Comparison of ENCODE assay signal across 8 cellular contexts in the genomic region with DNA sequence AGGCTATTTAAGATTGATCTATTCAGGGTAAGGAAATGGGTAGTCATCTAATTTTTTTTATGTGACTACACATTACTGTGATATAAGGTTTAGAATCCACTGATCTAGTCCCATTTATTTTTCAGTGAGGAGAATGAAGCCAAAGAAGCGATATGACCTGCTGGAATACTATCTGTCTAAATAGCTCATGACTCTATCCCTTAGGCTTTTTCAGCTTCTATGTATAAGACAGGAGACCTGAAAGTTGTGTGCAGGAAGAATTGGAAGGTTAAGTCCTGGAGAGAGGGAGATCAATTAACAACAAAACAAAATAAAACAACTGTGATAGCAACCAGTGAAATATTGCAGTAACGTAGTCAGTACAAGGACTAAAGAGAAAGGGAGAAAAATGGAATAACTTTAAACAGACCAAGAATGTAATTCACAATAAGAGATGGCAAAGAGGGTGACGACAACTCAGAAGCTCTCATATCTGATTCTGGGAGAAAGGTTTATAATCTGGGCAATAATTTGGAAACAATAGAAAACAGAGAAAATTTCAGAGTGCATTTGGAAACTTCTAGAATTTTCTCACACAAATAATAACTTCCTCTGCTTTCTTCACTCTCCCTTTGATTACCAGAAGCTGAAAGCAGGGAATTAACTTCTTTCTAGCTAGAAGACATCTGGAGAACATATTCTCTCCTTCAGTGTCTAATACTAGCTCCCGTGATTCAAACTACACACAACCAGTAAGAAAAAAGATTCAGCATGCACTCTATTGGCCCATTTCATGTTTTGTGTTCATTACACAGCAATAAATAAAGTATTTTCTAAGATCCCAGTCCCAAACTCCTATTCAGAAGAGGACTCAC. TPM values are rescaled to one million over a fixed set of nuclear protein-coding genes. Genes with fewer than 3 reads are reported as not detected.
DNase-seq lines count a peak whose midpoint lies in the region; ATAC-seq, FAIRE-seq and TF ChIP-seq lines count a peak whose summit lies in the region.

No MANE protein-coding gene starts in this region.

- H3K4me1 ChIP-seq in GM12878 (ENCODE audit: control insufficient read depth, insufficient read depth, low read length) = no peaks in the 10 kb centered on the region

- RAD21 ChIA-PET in GM12878 (lab: Charles Lee; ENCODE audit: unreplicated experiment) = no interaction called here

- H3K27ac Mint-ChIP-seq in natural killer cell = peak overlapping the region; percentile 83 to 84

- TF ChIP-seq RAD21 in GM12878 (IDR thresholded peaks at IDR 0.05; ENCODE audit: insufficient read depth, low read depth, low read length) = no peak

- 0 out of 2 replicates have a peak overlapping the region, but pooled peaks have one; percentile 3 for H3K4me3 ChIP-seq in GM12878

- H3K79me2 ChIP-seq in GM12878 (ENCODE audit: control insufficient read depth, insufficient read depth, low read length) = no peaks in the 10 kb centered on the region

- SMC1A ChIA-PET in GM12878 (lab: Charles Lee; ENCODE audit: uncharacterized antibody, unreplicated experiment) = interaction anchor here (1.6 kb wide), 1 partner anchor 13 kb away, joined by 3 read pairs; no protein-coding TSS in a partner anchor

- POLR2A ChIA-PET in GM12878 (lab: Charles Lee) = no interaction called here

- peak; percentile 38 for ATAC-seq in HG02678 (IDR thresholded peaks at IDR 0.05; ENCODE audit: unreplicated experiment)
- ATAC-seq in GM12878 = peak; percentile 15; the same call in 1 of the 3 replicates
- peak; percentile 43 to 60 (median 50) for ATAC-seq in natural killer cell
- no peak for ATAC-seq in GM21526 (IDR thresholded peaks at IDR 0.05; ENCODE audit: low FRiP score, unreplicated experiment)

- FAIRE-seq in GM12878 (lab: Jason Lieb, UNC) (peak; percentile 47), frontal cortex (lab: Jason Lieb, UNC) (no peak)

- H3K27me3 ChIP-seq in GM12878 (replicated peaks in 1 of 2; ENCODE audit: control insufficient read depth in 2 of 2, insufficient read depth in 2 of 2, low read length in 1 of 2) = peaks cover 0 to 2% of the 10 kb centered on the region in 2 experiments; a peak in 1 of 4 replicates

- H2AFZ ChIP-seq in GM12878 (ENCODE audit: control insufficient read depth, low read depth, low read length) = peak overlapping the region; percentile 61

- no peaks in the 10 kb centered on the region for H3K9me3 ChIP-seq in GM12878 (replicated peaks; ENCODE audit: control insufficient read depth, insufficient read depth, low read length)

- H3K4me3 Mint-ChIP-seq in natural killer cell = peak overlapping the region; percentile 97

- H3K27ac ChIP-seq in GM12878 (ENCODE audit: control insufficient read depth, insufficient read depth) = no peak overlapping the region

- intact Hi-C loops in GM12878 (cut with micrococcal nuclease; ENCODE audit: unreplicated experiment) (no loop called here), natural killer cell (cut with micrococcal nuclease) (loop anchor here (2.0 to 5.0 kb wide), 2 partner anchors 15 to 210 kb away; no protein-coding TSS in a partner anchor)

- H3K36me3 Mint-ChIP-seq in natural killer cell = no peaks in the 10 kb centered on the region

- no peak for TF ChIP-seq POLR2A in GM12878 (IDR thresholded peaks at IDR 0.05; ENCODE audit: low read depth, low read length)

- no peaks in the 10 kb centered on the region for H3K9me3 Mint-ChIP-seq in natural killer cell

- H4K20me1 ChIP-seq in GM12878 (ENCODE audit: control insufficient read depth, insufficient read depth) = no peaks in the 10 kb centered on the region

- H3K9ac ChIP-seq in GM12878 (ENCODE audit: control insufficient read depth, insufficient read depth, low read length) = 0 out of 2 replicates have a peak overlapping the region, but pooled peaks have one; percentile 15

- peak overlapping the region; percentile 63; the same call in 1 of the 2 replicates for H3K4me2 ChIP-seq in GM12878 (ENCODE audit: control insufficient read depth, insufficient read depth)

- no peak for TF ChIP-seq EP300 in GM12878 (IDR thresholded peaks at IDR 0.05; ENCODE audit: borderline replicate concordance in 1 of 2, control insufficient read depth in 1 of 2, low read depth in 2 of 2, low read length in 2 of 2)

- TF ChIP-seq CTCF in GM12878 (IDR thresholded peaks at IDR 0.05 in 2 of 3, conservative IDR thresholded peaks at IDR 0.05 in 1 of 3; ENCODE audit: control insufficient read depth in 2 of 3, extremely low read depth in 1 of 3, insufficient read depth in 1 of 3, low read depth in 3 of 3, low read length in 3 of 3) (no peak), natural killer cell (IDR thresholded peaks at IDR 0.05) (no peak)

- peaks cover 44% of the 10 kb centered on the region in 2 donors for H3K4me1 Mint-ChIP-seq in natural killer cell

- CTCF ChIA-PET in GM12878 (lab: Yijun Ruan, JAX) = interaction anchor here (0.9 kb wide), 1 partner anchor 29 kb away, joined by 4 read pairs; no protein-coding TSS in a partner anchor

- no peaks in the 10 kb centered on the region for H3K36me3 ChIP-seq in GM12878 (ENCODE audit: control insufficient read depth in 2 of 2, insufficient read depth in 2 of 2, low read length in 1 of 2)

- BruUV-seq in GM12878 (replicated peaks; lab: Mats Ljungman, UMichigan) = no TSS peak

- in situ Hi-C loops in GM12878 (cut with MboI) = no loop called here

- H3K27me3 Mint-ChIP-seq in natural killer cell (ENCODE audit: low read depth in 2 of 2) = no peaks in the 10 kb centered on the region

- DNase-seq in EH (ENCODE audit: low read depth) = peak; percentile 4
- DNase-seq in GM12878 (ENCODE audit: low read depth, low spot score) = no peak
- DNase-seq in natural killer cell = no peak
- DNase-seq in NCI-H82 (lab: John Stamatoyannopoulos, UW) = no peak
- no peak for DNase-seq in mucosa of gallbladder (ENCODE audit: low spot score)
- no peak for DNase-seq in frontal cortex (ENCODE audit: low spot score in 2 of 2)

- WGBS in GM12878 (ENCODE audit: insufficient coverage, insufficient replicate concordance, low lambda C conversion rate, missing lambda C conversion rate) = 36% methylated on average over 3 of the region's 4 CpGs

TF ChIP-seq in GM12878, 131 proteins besides CTCF, POLR2A, EP300 and RAD21 (continues in another document):
- no peak for TF ChIP-seq ZNF622 (IDR thresholded peaks at IDR 0.05)
- TF ChIP-seq ZBED1 (IDR thresholded peaks at IDR 0.05; ENCODE audit: borderline replicate concordance) = no peak

RNA-seq across cellular contexts. Expression of gene CASP12, which starts 19.2 kb away (rescaled TPM):
- total RNA-seq in GM12878 (2013; cell fraction: nucleolus; rRNA removed) = not detected in 2 replicates
- not detected in 2 replicates for total RNA-seq in GM12878 (2014; rRNA removed)
- not detected in 2 replicates for total RNA-seq in GM12878 (2014; rRNA removed; fragmentation: Illumina TruSeq; extraction: Trizol)
- not detected in 2 replicates for total RNA-seq in GM12878 (2021)
- polyA plus RNA-seq in GM12878 (2011; ENCODE audit: low read depth) = not detected
- 0.10 TPM in 1 of 2 replicates, not detected in the other for polyA plus RNA-seq in GM12878 (2011; rRNA removed)
- not detected in 2 replicates for polyA plus RNA-seq in GM12878 (2011; cell fraction: cytosol; rRNA removed)
- not detected in 2 replicates for polyA plus RNA-seq in GM12878 (2011; cell fraction: nucleus; rRNA removed)
- 0.07 and 0.11 TPM in 2 replicates for polyA plus RNA-seq in GM12878 (2012)
- not detected in 2 replicates for polyA plus RNA-seq in GM12878 (2014; fragmentation: Illumina TruSeq; extraction: Trizol)
- polyA plus RNA-seq in GM12878 (2014; fragmentation: Nextera tagmentation; extraction: Ambion mirVana) = under 1 TPM in 1 of 2 experiments, not detected in 1; 0.14 TPM
- not detected in 2 replicates for polyA plus RNA-seq in GM12878 (2014; rRNA removed)
- polyA plus RNA-seq in GM12878 (2016; fragmentation: Nextera tagmentation; extraction: Ambion mirVana) = not detected
- not detected in 2 replicates for polyA minus RNA-seq in GM12878 (2011; rRNA and poly(A)+ RNA removed)
- polyA minus RNA-seq in GM12878 (2011; cell fraction: cytosol; rRNA and poly(A)+ RNA removed) = not detected in 2 replicates
- not detected in 2 replicates for polyA minus RNA-seq in GM12878 (2011; cell fraction: nucleus; rRNA and poly(A)+ RNA removed)
- not detected for total RNA-seq in natural killer cell
- total RNA-seq in mucosa of gallbladder = 2.0 TPM
- total RNA-seq in frontal cortex = 0.82 TPM

RNA-seq across cellular contexts. Expression of gene CASP4, which starts 50.9 kb away (rescaled TPM):
- 53.1 and 108 TPM in 2 replicates for total RNA-seq in GM12878 (2013; cell fraction: nucleolus; rRNA removed)
- 50.7 and 57.1 TPM in 2 replicates for total RNA-seq in GM12878 (2014; rRNA removed)
- total RNA-seq in GM12878 (2014; rRNA removed; fragmentation: Illumina TruSeq; extraction: Trizol) = 75.7 and 80.1 TPM in 2 replicates
- total RNA-seq in GM12878 (2021) = 37.1 and 41.9 TPM in 2 replicates
- polyA plus RNA-seq in GM12878 (2011; ENCODE audit: low read depth) = 49.1 TPM
- polyA plus RNA-seq in GM12878 (2011; rRNA removed) = 85.7 and 96.8 TPM in 2 replicates
- 55.2 and 66.4 TPM in 2 replicates for polyA plus RNA-seq in GM12878 (2011; cell fraction: cytosol; rRNA removed)
- 40.0 and 44.4 TPM in 2 replicates for polyA plus RNA-seq in GM12878 (2011; cell fraction: nucleus; rRNA removed)
- 60.7 and 64.7 TPM in 2 replicates for polyA plus RNA-seq in GM12878 (2012)
- 113 and 130 TPM in 2 replicates for polyA plus RNA-seq in GM12878 (2014; fragmentation: Illumina TruSeq; extraction: Trizol)
- 10 to 100 TPM; 48.9 to 59.6 TPM for polyA plus RNA-seq in GM12878 (2014; fragmentation: Nextera tagmentation; extraction: Ambion mirVana)
- polyA plus RNA-seq in GM12878 (2014; rRNA removed) = 47.5 and 49.3 TPM in 2 replicates
- 10 to 100 TPM; 25.3 to 26.6 TPM for polyA plus RNA-seq in GM12878 (2016; fragmentation: Nextera tagmentation; extraction: Ambion mirVana)
- 61.6 and 63.2 TPM in 2 replicates for polyA minus RNA-seq in GM12878 (2011; rRNA and poly(A)+ RNA removed)
- polyA minus RNA-seq in GM12878 (2011; cell fraction: cytosol; rRNA and poly(A)+ RNA removed) = 15.0 and 15.9 TPM in 2 replicates
- 13.2 and 14.8 TPM in 2 replicates for polyA minus RNA-seq in GM12878 (2011; cell fraction: nucleus; rRNA and poly(A)+ RNA removed)
- total RNA-seq in natural killer cell = 100 to 1,000 TPM; 132 to 156 (median 149) TPM
- 50.9 TPM for total RNA-seq in mucosa of gallbladder
- total RNA-seq in frontal cortex = 2.9 TPM
